25 cellular contexts compared by ENCODE assay signal in the genomic region with DNA sequence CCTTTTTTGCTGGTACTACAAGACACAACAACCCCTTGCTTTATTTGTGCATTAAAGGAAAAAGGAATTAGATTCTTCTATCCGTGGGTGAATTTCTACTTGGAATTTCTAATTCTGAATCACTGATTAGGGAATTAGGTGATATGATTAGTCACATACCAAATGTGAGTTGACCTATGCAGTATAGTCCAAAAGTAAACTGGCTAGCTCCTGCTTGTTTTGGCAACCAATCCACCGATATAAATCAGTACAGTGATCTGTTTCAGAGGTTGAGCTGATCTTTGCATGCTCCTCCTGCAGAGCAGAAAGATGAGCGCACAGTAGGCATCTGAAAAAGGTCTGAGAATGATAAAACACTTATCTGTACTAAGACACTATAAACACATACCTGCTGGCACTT.
A peak's percentile ranks its signal among the peaks of the same experiment; 100 is the strongest.
DNase-seq lines count a peak whose midpoint lies in the region; ATAC-seq, FAIRE-seq and TF ChIP-seq lines count a peak whose summit lies in the region.
"Had no signal": no experiment of that assay in that cellular context is flagged by ENCODE, and none has a peak within 500 bp of the region (broad histone marks: within the 10 kb centered on the region; RNA-seq: fewer than 3 reads in every experiment).

No MANE protein-coding gene starts in this region.

- H3K9ac ChIP-seq in liver (ENCODE audit: low read depth in 1 of 2, low read length in 2 of 2): no peak overlapping the region
- no peak overlapping the region for H3K9ac ChIP-seq in HepG2 (ENCODE audit: insufficient read depth, low read depth, low read length)

- H3K27ac ChIP-seq in liver (ENCODE audit: low read depth in 1 of 2, low read length in 2 of 2) (no peak overlapping the region), HepG2 (ENCODE audit: extremely low read length, insufficient read depth, low read length) (no peak overlapping the region)

- no peaks in the 10 kb centered on the region for H3K27me3 ChIP-seq in liver (ENCODE audit: control insufficient read depth in 4 of 4, insufficient read depth in 4 of 4, low read length in 3 of 4)
- H3K27me3 ChIP-seq in HepG2 (ENCODE audit: control insufficient read depth in 1 of 2, insufficient read depth in 2 of 2, low read length in 2 of 2): no peaks in the 10 kb centered on the region
- H3K27me3 ChIP-seq: BE2C had no signal

- no peak overlapping the region for H3K4me2 ChIP-seq in HepG2 (ENCODE audit: low read depth, low read length)

- no peaks in the 10 kb centered on the region for H3K79me2 ChIP-seq in HepG2 (ENCODE audit: insufficient read depth, low read length)

- no peak for TF ChIP-seq CTCF in liver (IDR thresholded peaks at IDR 0.05; ENCODE audit: low read depth, low read length, missing input control)
- TF ChIP-seq CTCF in HepG2 (CRISPR knock-in tag; IDR thresholded peaks at IDR 0.05): no peak

- no peak overlapping the region for H2AFZ ChIP-seq in HepG2 (ENCODE audit: low read length)

- no TSS peak for BruUV-seq in HepG2 (replicated peaks; lab: Mats Ljungman, UMichigan)

- intact Hi-C loops in HepG2 (cut with micrococcal nuclease; ENCODE audit: unreplicated experiment): no loop called here

- no peak for ATAC-seq in HepG2
- ATAC-seq in left lobe of liver: peak; percentile 61
- no peak for ATAC-seq in GM18870 (IDR thresholded peaks at IDR 0.05; ENCODE audit: unreplicated experiment)
- ATAC-seq in GM19023 (IDR thresholded peaks at IDR 0.05; ENCODE audit: unreplicated experiment): no peak
- ATAC-seq: K562, Panc1 had no signal

- CTCF ChIA-PET in HepG2 (lab: Yijun Ruan, JAX; ENCODE audit: low intra/inter-chr PET ratio, low total read pairs): no interaction called here

- H3K36me3 ChIP-seq in liver (ENCODE audit: control insufficient read depth in 4 of 4, insufficient read depth in 3 of 4, low read depth in 1 of 4, low read length in 3 of 4): no peaks in the 10 kb centered on the region
- no peaks in the 10 kb centered on the region for H3K36me3 ChIP-seq in HepG2 (replicated peaks in 1 of 2; ENCODE audit: control insufficient read depth in 1 of 2, insufficient read depth in 2 of 2, low read length in 2 of 2)
- H3K36me3 ChIP-seq: BE2C, HAP-1 had no signal

- in situ Hi-C loops in HepG2 (cut with HindIII; ENCODE audit: extremely low pct_ligation_motif_present, low pct_unique_long_range_greater_than_20kb): no loop called here

- TF ChIP-seq EP300 in HepG2 (IDR thresholded peaks at IDR 0.05; ENCODE audit: low read depth in 2 of 2, low read length in 2 of 2) (no peak), HepG2 (CRISPR knock-in tag; IDR thresholded peaks at IDR 0.05; ENCODE audit: borderline replicate concordance) (no peak)

- H3K4me1 ChIP-seq in liver (ENCODE audit: control insufficient read depth in 4 of 4, insufficient read depth in 4 of 4, low read length in 3 of 4): peaks cover 0 to 4% (median 2%) of the 10 kb centered on the region in 4 donors
- no peaks in the 10 kb centered on the region for H3K4me1 ChIP-seq in HepG2 (ENCODE audit: insufficient read depth, low read length)
- H3K4me1 ChIP-seq: BE2C had no signal

- DNase-seq in HepG2 (ENCODE audit: low spot score) (no peak), astrocyte of the hippocampus (ENCODE audit: low read depth, low spot score) (peak; percentile 30), left lobe of liver (ENCODE audit: low spot score) (no peak), SKM-1 treated with dmso at 0.1 percent for 144 hours (lab: John Stamatoyannopoulos, UW; ENCODE audit: unreplicated experiment) (no peak)
- DNase-seq: 8988T; ACHN; BE2C; CD8-positive, alpha-beta memory T cell; DMS 273 treated with DMSO at 0.1 percent for 48 hours; DMS79 treated with DMSO at 0.1 percent for 48 hours; GF-D8; GOT3; HFFc6; Kasumi-1; MM.1S; NCI-H2029; NCI-H69; SHP77 treated with DMSO at 0.1 percent for 48 hours had no signal

- TF ChIP-seq RAD21 in liver (IDR thresholded peaks at IDR 0.05) (no peak), HepG2 (CRISPR knock-in tag; IDR thresholded peaks at IDR 0.05) (no peak)

- no peak for FAIRE-seq in HepG2 (lab: Jason Lieb, UNC)
- FAIRE-seq: GM12891, K562 had no signal

- H3K4me3 ChIP-seq in liver (ENCODE audit: low read depth in 1 of 3, low read length in 3 of 3) (no peak overlapping the region), HepG2 (replicated peaks in 1 of 3; ENCODE audit: insufficient read depth in 1 of 3, low read depth in 2 of 3, low read length in 3 of 3) (no peak overlapping the region)
- H3K4me3 ChIP-seq: HAP-1, K562 had no signal

- H3K9me3 ChIP-seq in liver (ENCODE audit: control insufficient read depth in 4 of 4, low read length in 3 of 4) (no peaks in the 10 kb centered on the region), HepG2 (ENCODE audit: low read length) (no peaks in the 10 kb centered on the region)
- H3K9me3 ChIP-seq: BE2C, HAP-1 had no signal

- H4K20me1 ChIP-seq in HepG2 (ENCODE audit: insufficient read depth, low read length): no peaks in the 10 kb centered on the region

- POLR2A ChIA-PET in HepG2 (lab: Yijun Ruan, JAX): no interaction called here

- no peak for TF ChIP-seq POLR2A in HepG2 (IDR thresholded peaks at IDR 0.05; ENCODE audit: insufficient read depth in 1 of 2, low read depth in 2 of 2, low read length in 2 of 2)

- 34% methylated on average over 3 of the region's 3 CpGs for WGBS in liver
- 1% methylated on average over 3 of the region's 3 CpGs for WGBS in HepG2 (ENCODE audit: low lambda C conversion rate)

TF ChIP-seq in liver, 16 proteins besides CTCF, POLR2A, EP300 and RAD21:
- TF ChIP-seq, protein P1, sequence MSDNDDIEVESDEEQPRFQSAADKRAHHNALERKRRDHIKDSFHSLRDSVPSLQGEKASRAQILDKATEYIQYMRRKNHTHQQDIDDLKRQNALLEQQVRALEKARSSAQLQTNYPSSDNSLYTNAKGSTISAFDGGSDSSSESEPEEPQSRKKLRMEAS (IDR thresholded peaks at IDR 0.05): no peak
- TF ChIP-seq YY1 (IDR thresholded peaks at IDR 0.05) (no peak), NR2F2 (IDR thresholded peaks at IDR 0.05) (no peak), JUND (IDR thresholded peaks at IDR 0.05) (peak in 1 of 2 donors; percentile 28), HNF4A (conservative IDR thresholded peaks at IDR 0.05) (peak; percentile 58 to 85), RXRA (IDR thresholded peaks at IDR 0.05) (peak in 1 of 2 donors; percentile 6), FOXA2 (IDR thresholded peaks at IDR 0.05) (peak; percentile 43), FOXA1 (IDR thresholded peaks at IDR 0.05) (no peak)
- TF ChIP-seq, protein P2, sequence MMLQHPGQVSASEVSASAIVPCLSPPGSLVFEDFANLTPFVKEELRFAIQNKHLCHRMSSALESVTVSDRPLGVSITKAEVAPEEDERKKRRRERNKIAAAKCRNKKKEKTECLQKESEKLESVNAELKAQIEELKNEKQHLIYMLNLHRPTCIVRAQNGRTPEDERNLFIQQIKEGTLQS (IDR thresholded peaks at IDR 0.05): no peak
TF ChIP-seq in liver: peak in this region for 4.

TF ChIP-seq in HepG2, 621 proteins besides CTCF, POLR2A, EP300 and RAD21:
- TF ChIP-seq WIZ (CRISPR knock-in tag; IDR thresholded peaks at IDR 0.05) (no peak), BRCA1 (CRISPR knock-in tag; IDR thresholded peaks at IDR 0.05) (no peak), CBX2 (IDR thresholded peaks at IDR 0.05; ENCODE audit: low read depth, low read length) (no peak), CBX2 (CRISPR knock-in tag; IDR thresholded peaks at IDR 0.05; ENCODE audit: low read depth) (no peak), ZNF121 (CRISPR knock-in tag; IDR thresholded peaks at IDR 0.05) (no peak), HCFC1 (IDR thresholded peaks at IDR 0.05; ENCODE audit: low read depth, low read length) (no peak), NR2F6 (IDR thresholded peaks at IDR 0.05) (no peak), NR2F6 (CRISPR knock-in tag; IDR thresholded peaks at IDR 0.05) (no peak), GATAD2A (CRISPR knock-in tag; IDR thresholded peaks at IDR 0.05) (no peak)
- TF ChIP-seq, protein P3, sequence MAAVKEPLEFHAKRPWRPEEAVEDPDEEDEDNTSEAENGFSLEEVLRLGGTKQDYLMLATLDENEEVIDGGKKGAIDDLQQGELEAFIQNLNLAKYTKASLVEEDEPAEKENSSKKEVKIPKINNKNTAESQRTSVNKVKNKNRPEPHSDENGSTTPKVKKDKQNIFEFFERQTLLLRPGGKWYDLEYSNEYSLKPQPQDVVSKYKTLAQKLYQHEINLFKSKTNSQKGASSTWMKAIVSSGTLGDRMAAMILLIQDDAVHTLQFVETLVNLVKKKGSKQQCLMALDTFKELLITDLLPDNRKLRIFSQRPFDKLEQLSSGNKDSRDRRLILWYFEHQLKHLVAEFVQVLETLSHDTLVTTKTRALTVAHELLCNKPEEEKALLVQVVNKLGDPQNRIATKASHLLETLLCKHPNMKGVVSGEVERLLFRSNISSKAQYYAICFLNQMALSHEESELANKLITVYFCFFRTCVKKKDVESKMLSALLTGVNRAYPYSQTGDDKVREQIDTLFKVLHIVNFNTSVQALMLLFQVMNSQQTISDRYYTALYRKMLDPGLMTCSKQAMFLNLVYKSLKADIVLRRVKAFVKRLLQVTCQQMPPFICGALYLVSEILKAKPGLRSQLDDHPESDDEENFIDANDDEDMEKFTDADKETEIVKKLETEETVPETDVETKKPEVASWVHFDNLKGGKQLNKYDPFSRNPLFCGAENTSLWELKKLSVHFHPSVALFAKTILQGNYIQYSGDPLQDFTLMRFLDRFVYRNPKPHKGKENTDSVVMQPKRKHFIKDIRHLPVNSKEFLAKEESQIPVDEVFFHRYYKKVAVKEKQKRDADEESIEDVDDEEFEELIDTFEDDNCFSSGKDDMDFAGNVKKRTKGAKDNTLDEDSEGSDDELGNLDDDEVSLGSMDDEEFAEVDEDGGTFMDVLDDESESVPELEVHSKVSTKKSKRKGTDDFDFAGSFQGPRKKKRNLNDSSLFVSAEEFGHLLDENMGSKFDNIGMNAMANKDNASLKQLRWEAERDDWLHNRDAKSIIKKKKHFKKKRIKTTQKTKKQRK (IDR thresholded peaks at IDR 0.05; ENCODE audit: low read length): no peak
